Comparison of ENCODE assay signal across 1 cellular context in the genomic region with DNA sequence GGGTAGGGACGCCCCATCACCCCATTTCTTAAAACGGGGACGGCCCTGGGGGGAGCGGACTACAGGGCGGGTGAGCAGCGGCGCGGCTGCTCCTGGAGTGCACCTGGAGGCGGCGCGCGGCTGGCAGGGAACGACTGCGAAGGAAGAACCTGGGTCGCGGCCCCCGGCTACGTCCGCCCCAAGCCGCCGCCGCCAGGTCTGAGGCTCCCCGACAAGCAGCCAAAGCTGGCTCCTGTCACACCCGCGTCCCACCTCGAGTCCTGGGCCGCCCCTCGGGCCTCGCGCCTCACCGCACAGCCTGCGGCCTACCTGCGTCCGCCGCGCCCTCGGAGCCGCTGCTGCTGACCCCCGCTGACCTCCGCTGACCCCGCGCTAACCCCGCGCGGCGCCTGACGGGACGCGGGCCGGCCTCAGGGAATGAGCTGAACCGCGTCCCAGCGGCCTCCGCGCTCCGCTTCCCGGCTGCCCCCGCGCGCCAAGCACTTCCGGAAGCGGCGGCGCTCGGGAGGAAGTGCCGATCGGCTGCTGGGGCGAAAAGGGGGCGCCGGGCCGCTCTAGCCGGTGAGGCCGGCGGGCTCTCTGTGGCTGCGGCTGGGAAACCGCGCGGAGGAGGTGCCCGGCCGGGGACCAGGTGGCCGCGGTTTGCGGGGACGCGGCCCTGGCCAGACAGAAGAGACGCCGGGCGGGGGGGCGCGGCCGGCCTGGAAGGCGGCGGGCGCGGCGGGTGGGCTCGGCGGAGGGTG.
TF ChIP-seq lines count a peak whose summit lies in the region.

A gene with protein sequence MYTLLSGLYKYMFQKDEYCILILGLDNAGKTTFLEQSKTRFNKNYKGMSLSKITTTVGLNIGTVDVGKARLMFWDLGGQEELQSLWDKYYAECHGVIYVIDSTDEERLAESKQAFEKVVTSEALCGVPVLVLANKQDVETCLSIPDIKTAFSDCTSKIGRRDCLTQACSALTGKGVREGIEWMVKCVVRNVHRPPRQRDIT (minus strand): TSS at position 419 of the 743 bp plus-strand sequence. CDS start 885 bp downstream, outside the sequence.
A gene with protein sequence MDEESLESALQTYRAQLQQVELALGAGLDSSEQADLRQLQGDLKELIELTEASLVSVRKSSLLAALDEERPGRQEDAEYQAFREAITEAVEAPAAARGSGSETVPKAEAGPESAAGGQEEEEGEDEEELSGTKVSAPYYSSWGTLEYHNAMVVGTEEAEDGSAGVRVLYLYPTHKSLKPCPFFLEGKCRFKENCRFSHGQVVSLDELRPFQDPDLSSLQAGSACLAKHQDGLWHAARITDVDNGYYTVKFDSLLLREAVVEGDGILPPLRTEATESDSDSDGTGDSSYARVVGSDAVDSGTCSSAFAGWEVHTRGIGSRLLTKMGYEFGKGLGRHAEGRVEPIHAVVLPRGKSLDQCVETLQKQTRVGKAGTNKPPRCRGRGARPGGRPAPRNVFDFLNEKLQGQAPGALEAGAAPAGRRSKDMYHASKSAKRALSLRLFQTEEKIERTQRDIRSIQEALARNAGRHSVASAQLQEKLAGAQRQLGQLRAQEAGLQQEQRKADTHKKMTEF (plus strand): TSS at position 482 of the 743 bp plus-strand sequence. CDS start 542 bp downstream, outside the sequence.

TF ChIP-seq in K562, 482 proteins besides CTCF, POLR2A, EP300 and RAD21 (continued from another document and continues in another):
- TF ChIP-seq, protein P1, sequence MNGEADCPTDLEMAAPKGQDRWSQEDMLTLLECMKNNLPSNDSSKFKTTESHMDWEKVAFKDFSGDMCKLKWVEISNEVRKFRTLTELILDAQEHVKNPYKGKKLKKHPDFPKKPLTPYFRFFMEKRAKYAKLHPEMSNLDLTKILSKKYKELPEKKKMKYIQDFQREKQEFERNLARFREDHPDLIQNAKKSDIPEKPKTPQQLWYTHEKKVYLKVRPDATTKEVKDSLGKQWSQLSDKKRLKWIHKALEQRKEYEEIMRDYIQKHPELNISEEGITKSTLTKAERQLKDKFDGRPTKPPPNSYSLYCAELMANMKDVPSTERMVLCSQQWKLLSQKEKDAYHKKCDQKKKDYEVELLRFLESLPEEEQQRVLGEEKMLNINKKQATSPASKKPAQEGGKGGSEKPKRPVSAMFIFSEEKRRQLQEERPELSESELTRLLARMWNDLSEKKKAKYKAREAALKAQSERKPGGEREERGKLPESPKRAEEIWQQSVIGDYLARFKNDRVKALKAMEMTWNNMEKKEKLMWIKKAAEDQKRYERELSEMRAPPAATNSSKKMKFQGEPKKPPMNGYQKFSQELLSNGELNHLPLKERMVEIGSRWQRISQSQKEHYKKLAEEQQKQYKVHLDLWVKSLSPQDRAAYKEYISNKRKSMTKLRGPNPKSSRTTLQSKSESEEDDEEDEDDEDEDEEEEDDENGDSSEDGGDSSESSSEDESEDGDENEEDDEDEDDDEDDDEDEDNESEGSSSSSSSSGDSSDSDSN (IDR thresholded peaks at IDR 0.05; ENCODE audit: borderline replicate concordance in 1 of 2, low read depth in 2 of 2, low read length in 2 of 2), result no peak
- TF ChIP-seq, protein P2, sequence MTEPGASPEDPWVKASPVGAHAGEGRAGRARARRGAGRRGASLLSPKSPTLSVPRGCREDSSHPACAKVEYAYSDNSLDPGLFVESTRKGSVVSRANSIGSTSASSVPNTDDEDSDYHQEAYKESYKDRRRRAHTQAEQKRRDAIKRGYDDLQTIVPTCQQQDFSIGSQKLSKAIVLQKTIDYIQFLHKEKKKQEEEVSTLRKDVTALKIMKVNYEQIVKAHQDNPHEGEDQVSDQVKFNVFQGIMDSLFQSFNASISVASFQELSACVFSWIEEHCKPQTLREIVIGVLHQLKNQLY (CRISPR knock-in tag; conservative IDR thresholded peaks at IDR 0.05), result no peak; a peak in 1 of 4 replicates
- TF ChIP-seq, protein P3, sequence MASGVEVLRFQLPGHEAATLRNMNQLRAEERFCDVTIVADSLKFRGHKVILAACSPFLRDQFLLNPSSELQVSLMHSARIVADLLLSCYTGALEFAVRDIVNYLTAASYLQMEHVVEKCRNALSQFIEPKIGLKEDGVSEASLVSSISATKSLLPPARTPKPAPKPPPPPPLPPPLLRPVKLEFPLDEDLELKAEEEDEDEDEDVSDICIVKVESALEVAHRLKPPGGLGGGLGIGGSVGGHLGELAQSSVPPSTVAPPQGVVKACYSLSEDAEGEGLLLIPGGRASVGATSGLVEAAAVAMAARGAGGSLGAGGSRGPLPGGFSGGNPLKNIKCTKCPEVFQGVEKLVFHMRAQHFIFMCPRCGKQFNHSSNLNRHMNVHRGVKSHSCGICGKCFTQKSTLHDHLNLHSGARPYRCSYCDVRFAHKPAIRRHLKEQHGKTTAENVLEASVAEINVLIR (CRISPR knock-in tag; IDR thresholded peaks at IDR 0.05), result no peak
- TF ChIP-seq NRF1 (conservative IDR thresholded peaks at IDR 0.05 in 1 of 2, IDR thresholded peaks at IDR 0.05 in 1 of 2) (peak in 1 of 2 experiments; percentile 47; a peak in 2 of 4 replicates), ZNF175 (CRISPR knock-in tag; IDR thresholded peaks at IDR 0.05; ENCODE audit: low read depth) (0 out of 2 replicates have a peak, but pooled peaks have one; percentile 82), ETV1 (tag; conservative IDR thresholded peaks at IDR 0.05; ENCODE audit: low read depth) (no peak), PRPF4 (IDR thresholded peaks at IDR 0.05; ENCODE audit: insufficient read depth, low read depth, low read length, poor library complexity, severe bottlenecking) (no peak), ERF (CRISPR knock-in tag; IDR thresholded peaks at IDR 0.05) (no peak; the same call in 1 of the 2 replicates), ZNF239 (CRISPR knock-in tag; IDR thresholded peaks at IDR 0.05) (no peak), MYNN (IDR thresholded peaks at IDR 0.05) (no peak), MYNN (CRISPR knock-in tag; IDR thresholded peaks at IDR 0.05) (no peak), ZNF24 (IDR thresholded peaks at IDR 0.05) (peak; percentile 16; the same call in 1 of the 2 replicates), NR2F6 (CRISPR knock-in tag; IDR thresholded peaks at IDR 0.05) (peak; percentile 82), ZNF212 (CRISPR knock-in tag; IDR thresholded peaks at IDR 0.05) (no peak), U2AF1 (optimal IDR thresholded peaks at IDR 0.05; ENCODE audit: low read depth, low read length) (peak; percentile 70), ZNF696 (CRISPR knock-in tag; conservative IDR thresholded peaks at IDR 0.05) (no peak), TAL1 (IDR thresholded peaks at IDR 0.05) (no peak), NCOA4 (IDR thresholded peaks at IDR 0.05; ENCODE audit: partially characterized antibody) (no peak), MBD2 (IDR thresholded peaks at IDR 0.05; ENCODE audit: borderline replicate concordance, low read depth) (peak; percentile 46; the same call in 1 of the 2 replicates), FOXJ3 (CRISPR knock-in tag; IDR thresholded peaks at IDR 0.05) (no peak), ZNF431 (CRISPR knock-in tag; IDR thresholded peaks at IDR 0.05) (no peak), CBX5 (IDR thresholded peaks at IDR 0.05; ENCODE audit: borderline replicate concordance, low read depth) (no peak), PTBP1 (IDR thresholded peaks at IDR 0.05; ENCODE audit: low read depth, low read length) (no peak), GATAD2A (IDR thresholded peaks at IDR 0.05) (no peak), KLF16 (IDR thresholded peaks at IDR 0.05) (no peak), FIP1L1 (IDR thresholded peaks at IDR 0.05; ENCODE audit: low read depth, low read length, poor library complexity, severe bottlenecking) (peak; percentile 56), SNIP1 (IDR thresholded peaks at IDR 0.05; ENCODE audit: low read depth) (no peak)
- TF ChIP-seq, protein P4, sequence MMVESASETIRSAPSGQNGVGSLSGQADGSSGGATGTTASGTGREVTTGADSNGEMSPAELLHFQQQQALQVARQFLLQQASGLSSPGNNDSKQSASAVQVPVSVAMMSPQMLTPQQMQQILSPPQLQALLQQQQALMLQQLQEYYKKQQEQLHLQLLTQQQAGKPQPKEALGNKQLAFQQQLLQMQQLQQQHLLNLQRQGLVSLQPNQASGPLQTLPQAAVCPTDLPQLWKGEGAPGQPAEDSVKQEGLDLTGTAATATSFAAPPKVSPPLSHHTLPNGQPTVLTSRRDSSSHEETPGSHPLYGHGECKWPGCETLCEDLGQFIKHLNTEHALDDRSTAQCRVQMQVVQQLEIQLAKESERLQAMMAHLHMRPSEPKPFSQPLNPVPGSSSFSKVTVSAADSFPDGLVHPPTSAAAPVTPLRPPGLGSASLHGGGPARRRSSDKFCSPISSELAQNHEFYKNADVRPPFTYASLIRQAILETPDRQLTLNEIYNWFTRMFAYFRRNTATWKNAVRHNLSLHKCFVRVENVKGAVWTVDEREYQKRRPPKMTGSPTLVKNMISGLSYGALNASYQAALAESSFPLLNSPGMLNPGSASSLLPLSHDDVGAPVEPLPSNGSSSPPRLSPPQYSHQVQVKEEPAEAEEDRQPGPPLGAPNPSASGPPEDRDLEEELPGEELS (CRISPR knock-in tag; IDR thresholded peaks at IDR 0.05; ENCODE audit: borderline replicate concordance), result no peak
- TF ChIP-seq, protein P5, sequence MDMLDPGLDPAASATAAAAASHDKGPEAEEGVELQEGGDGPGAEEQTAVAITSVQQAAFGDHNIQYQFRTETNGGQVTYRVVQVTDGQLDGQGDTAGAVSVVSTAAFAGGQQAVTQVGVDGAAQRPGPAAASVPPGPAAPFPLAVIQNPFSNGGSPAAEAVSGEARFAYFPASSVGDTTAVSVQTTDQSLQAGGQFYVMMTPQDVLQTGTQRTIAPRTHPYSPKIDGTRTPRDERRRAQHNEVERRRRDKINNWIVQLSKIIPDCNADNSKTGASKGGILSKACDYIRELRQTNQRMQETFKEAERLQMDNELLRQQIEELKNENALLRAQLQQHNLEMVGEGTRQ (CRISPR knock-in tag; IDR thresholded peaks at IDR 0.05), result no peak
- TF ChIP-seq, protein P6, sequence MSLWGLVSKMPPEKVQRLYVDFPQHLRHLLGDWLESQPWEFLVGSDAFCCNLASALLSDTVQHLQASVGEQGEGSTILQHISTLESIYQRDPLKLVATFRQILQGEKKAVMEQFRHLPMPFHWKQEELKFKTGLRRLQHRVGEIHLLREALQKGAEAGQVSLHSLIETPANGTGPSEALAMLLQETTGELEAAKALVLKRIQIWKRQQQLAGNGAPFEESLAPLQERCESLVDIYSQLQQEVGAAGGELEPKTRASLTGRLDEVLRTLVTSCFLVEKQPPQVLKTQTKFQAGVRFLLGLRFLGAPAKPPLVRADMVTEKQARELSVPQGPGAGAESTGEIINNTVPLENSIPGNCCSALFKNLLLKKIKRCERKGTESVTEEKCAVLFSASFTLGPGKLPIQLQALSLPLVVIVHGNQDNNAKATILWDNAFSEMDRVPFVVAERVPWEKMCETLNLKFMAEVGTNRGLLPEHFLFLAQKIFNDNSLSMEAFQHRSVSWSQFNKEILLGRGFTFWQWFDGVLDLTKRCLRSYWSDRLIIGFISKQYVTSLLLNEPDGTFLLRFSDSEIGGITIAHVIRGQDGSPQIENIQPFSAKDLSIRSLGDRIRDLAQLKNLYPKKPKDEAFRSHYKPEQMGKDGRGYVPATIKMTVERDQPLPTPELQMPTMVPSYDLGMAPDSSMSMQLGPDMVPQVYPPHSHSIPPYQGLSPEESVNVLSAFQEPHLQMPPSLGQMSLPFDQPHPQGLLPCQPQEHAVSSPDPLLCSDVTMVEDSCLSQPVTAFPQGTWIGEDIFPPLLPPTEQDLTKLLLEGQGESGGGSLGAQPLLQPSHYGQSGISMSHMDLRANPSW (CRISPR knock-in tag; IDR thresholded peaks at IDR 0.05), result no peak
- TF ChIP-seq, protein P7, sequence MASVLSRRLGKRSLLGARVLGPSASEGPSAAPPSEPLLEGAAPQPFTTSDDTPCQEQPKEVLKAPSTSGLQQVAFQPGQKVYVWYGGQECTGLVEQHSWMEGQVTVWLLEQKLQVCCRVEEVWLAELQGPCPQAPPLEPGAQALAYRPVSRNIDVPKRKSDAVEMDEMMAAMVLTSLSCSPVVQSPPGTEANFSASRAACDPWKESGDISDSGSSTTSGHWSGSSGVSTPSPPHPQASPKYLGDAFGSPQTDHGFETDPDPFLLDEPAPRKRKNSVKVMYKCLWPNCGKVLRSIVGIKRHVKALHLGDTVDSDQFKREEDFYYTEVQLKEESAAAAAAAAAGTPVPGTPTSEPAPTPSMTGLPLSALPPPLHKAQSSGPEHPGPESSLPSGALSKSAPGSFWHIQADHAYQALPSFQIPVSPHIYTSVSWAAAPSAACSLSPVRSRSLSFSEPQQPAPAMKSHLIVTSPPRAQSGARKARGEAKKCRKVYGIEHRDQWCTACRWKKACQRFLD (CRISPR knock-in tag; IDR thresholded peaks at IDR 0.05), result peak; percentile 84
- TF ChIP-seq, protein P8, sequence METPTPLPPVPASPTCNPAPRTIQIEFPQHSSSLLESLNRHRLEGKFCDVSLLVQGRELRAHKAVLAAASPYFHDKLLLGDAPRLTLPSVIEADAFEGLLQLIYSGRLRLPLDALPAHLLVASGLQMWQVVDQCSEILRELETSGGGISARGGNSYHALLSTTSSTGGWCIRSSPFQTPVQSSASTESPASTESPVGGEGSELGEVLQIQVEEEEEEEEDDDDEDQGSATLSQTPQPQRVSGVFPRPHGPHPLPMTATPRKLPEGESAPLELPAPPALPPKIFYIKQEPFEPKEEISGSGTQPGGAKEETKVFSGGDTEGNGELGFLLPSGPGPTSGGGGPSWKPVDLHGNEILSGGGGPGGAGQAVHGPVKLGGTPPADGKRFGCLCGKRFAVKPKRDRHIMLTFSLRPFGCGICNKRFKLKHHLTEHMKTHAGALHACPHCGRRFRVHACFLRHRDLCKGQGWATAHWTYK (CRISPR knock-in tag; IDR thresholded peaks at IDR 0.05), result peak; percentile 82
- TF ChIP-seq, protein P9, sequence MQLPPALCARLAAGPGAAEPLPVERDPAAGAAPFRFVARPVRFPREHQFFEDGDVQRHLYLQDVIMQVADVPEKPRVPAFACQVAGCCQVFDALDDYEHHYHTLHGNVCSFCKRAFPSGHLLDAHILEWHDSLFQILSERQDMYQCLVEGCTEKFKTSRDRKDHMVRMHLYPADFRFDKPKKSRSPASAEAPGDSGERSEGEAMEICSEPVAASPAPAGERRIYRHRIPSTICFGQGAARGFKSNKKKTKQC (CRISPR knock-in tag; IDR thresholded peaks at IDR 0.05), result no peak; the same call in none of the 2 replicates
- TF ChIP-seq, protein P10, sequence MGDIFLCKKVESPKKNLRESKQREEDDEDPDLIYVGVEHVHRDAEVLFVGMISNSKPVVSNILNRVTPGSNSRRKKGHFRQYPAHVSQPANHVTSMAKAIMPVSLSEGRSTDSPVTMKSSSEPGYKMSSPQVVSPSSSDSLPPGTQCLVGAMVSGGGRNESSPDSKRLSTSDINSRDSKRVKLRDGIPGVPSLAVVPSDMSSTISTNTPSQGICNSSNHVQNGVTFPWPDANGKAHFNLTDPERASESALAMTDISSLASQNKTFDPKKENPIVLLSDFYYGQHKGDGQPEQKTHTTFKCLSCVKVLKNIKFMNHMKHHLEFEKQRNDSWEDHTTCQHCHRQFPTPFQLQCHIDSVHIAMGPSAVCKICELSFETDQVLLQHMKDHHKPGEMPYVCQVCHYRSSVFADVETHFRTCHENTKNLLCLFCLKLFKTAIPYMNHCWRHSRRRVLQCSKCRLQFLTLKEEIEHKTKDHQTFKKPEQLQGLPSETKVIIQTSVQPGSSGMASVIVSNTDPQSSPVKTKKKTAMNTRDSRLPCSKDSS (IDR thresholded peaks at IDR 0.05; ENCODE audit: low read depth, partially characterized antibody), result no peak
- TF ChIP-seq, protein P11, sequence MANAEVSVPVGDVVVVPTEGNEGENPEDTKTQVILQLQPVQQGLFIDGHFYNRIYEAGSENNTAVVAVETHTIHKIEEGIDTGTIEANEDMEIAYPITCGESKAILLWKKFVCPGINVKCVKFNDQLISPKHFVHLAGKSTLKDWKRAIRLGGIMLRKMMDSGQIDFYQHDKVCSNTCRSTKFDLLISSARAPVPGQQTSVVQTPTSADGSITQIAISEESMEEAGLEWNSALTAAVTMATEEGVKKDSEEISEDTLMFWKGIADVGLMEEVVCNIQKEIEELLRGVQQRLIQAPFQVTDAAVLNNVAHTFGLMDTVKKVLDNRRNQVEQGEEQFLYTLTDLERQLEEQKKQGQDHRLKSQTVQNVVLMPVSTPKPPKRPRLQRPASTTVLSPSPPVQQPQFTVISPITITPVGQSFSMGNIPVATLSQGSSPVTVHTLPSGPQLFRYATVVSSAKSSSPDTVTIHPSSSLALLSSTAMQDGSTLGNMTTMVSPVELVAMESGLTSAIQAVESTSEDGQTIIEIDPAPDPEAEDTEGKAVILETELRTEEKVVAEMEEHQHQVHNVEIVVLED (CRISPR knock-in tag; IDR thresholded peaks at IDR 0.05), result peak; percentile 93
